In genomic region chr16:83648347-83648746, GRCh38 we compare ENCODE assay signal across 25 cellular contexts.
"Had no signal": no experiment of that assay in that cellular context is flagged by ENCODE, and none has a peak within 500 bp of the region (broad histone marks: within the 10 kb centered on the region; RNA-seq: fewer than 3 reads in every experiment).

No MANE protein-coding gene starts in this region.

- H3K27me3 ChIP-seq: breast epithelium, SJCRH30 had no signal

- H3K27ac ChIP-seq: breast epithelium, RWPE1, SJCRH30, VCaP had no signal

- H3K36me3 ChIP-seq: breast epithelium, SJCRH30 had no signal

- ATAC-seq: activated CD4-positive, CD25-positive, alpha-beta regulatory T cell treated with anti-CD3 and anti-CD28 coated beads, Interleukin-2, amount 50 U/mL, for 24 hours; activated CD8-positive, alpha-beta T cell treated with anti-CD3 and anti-CD28 coated beads for 36 hours; activated T-cell treated with anti-CD3 and anti-CD28 coated beads, Interleukin-2, amount 50 U/mL, for 72 hours; Panc1 had no signal

- H3K4me1 ChIP-seq: breast epithelium had no signal

- H3K9me3 ChIP-seq: breast epithelium, SJCRH30, SK-N-SH had no signal

- H3K4me2 ChIP-seq: SK-N-SH had no signal

- H3K4me3 ChIP-seq: breast epithelium, SJCRH30 had no signal

- H3K9ac ChIP-seq: SK-N-SH had no signal

- DNase-seq: activated CD4-positive, alpha-beta T cell treated with anti-CD3 and anti-CD28 coated beads for 4 hours; activated CD8-positive, alpha-beta memory T cell treated with anti-CD3 and anti-CD28 coated beads, Interleukin-2, amount 50 U/mL, for 4 hours; activated CD8-positive, alpha-beta T cell treated with anti-CD3 and anti-CD28 coated beads for 36 hours; activated gamma-delta T cell treated with Interleukin-2 at 50 U/mL for 16 hours; activated naive CD4-positive, alpha-beta T cell treated with anti-CD3 and anti-CD28 coated beads, Interleukin-2, amount 50 U/mL, for 16 hours; activated T-cell treated with anti-CD3 and anti-CD28 coated beads, Interleukin-2, amount 50 U/mL, for 72 hours; aorta; caudate nucleus; Karpas-422; NCI-H146; NCI-H187 treated with DMSO at 0.1 percent for 48 hours; NCI-H2081 treated with DMSO at 0.1 percent for 48 hours; NCI-H446; NCI-H524 treated with DMSO at 0.1 percent for 48 hours; NCI-H748 treated with DMSO at 0.1 percent for 48 hours; OCI-M1; Right ventricle myocardium superior; SJCRH30; SK-N-SH; T-helper 1 cell had no signal
